Comparison of ENCODE assay signal across 10 cellular contexts in genomic region chr10:6274504-6274903, GRCh38.
DNase-seq lines count a peak whose midpoint lies in the region; ATAC-seq and TF ChIP-seq lines count a peak whose summit lies in the region.
"Had no signal": no experiment of that assay in that cellular context is flagged by ENCODE, and none has a peak within 500 bp of the region (broad histone marks: within the 10 kb centered on the region; RNA-seq: fewer than 3 reads in every experiment).

No MANE protein-coding gene starts in this region.

- H3K36me3 ChIP-seq in esophagus squamous epithelium (no peaks in the 10 kb centered on the region), skeletal muscle tissue (ENCODE audit: control insufficient read depth in 3 of 3, insufficient read depth in 3 of 3, low read length in 3 of 3) (no peaks in the 10 kb centered on the region), uterus (no peaks in the 10 kb centered on the region)

- no peak overlapping the region for H3K9ac ChIP-seq in skeletal muscle tissue (ENCODE audit: low read depth in 1 of 3, low read length in 3 of 3)

- peaks cover 26% of the 10 kb centered on the region for H3K36me3 Mint-ChIP-seq in Calu3 (ENCODE audit: insufficient read depth, unreplicated experiment)
- H3K36me3 Mint-ChIP-seq in T-helper 17 cell (ENCODE audit: low read depth) = no peaks in the 10 kb centered on the region

- intact Hi-C loops in Calu3 (cut with micrococcal nuclease; ENCODE audit: unreplicated experiment) (no loop called here), esophagus squamous epithelium (cut with DNase I) (no loop called here), uterus (cut with DNase I; ENCODE audit: low total_unique reads) (no loop called here)

- TF ChIP-seq POLR2A in esophagus squamous epithelium (IDR thresholded peaks at IDR 0.05) (no peak), uterus (IDR thresholded peaks at IDR 0.05) (no peak)

- no peaks in the 10 kb centered on the region for H3K27me3 Mint-ChIP-seq in Calu3 (ENCODE audit: unreplicated experiment)
- H3K27me3 Mint-ChIP-seq in T-helper 17 cell = no peaks in the 10 kb centered on the region

- no TSS peak for BruUV-seq in Calu3 (replicated peaks; lab: Mats Ljungman, UMichigan)

- CTCF ChIA-PET in Calu3 (lab: Charles Lee) = interaction anchor here (1.4 to 2.3 kb wide), 2 partner anchors 36 to 127 kb away, joined by 6 to 27 read pairs; no protein-coding TSS in a partner anchor

- H3K9me3 Mint-ChIP-seq in Calu3 (ENCODE audit: low read depth, unreplicated experiment) = no peaks in the 10 kb centered on the region

- no peaks in the 10 kb centered on the region for H3K9me3 ChIP-seq in T-helper 17 cell (ENCODE audit: control insufficient read depth, low read length, poor library complexity, severe bottlenecking)
- no peaks in the 10 kb centered on the region for H3K9me3 ChIP-seq in esophagus squamous epithelium
- no peaks in the 10 kb centered on the region for H3K9me3 ChIP-seq in skeletal muscle tissue (ENCODE audit: control insufficient read depth in 3 of 3, low read length in 3 of 3)
- no peaks in the 10 kb centered on the region for H3K9me3 ChIP-seq in uterus
- H3K9me3 ChIP-seq: body of pancreas had no signal

- H3K4me1 ChIP-seq in esophagus squamous epithelium = peaks cover 4 to 21% (median 10%) of the 10 kb centered on the region in 3 donors
- H3K4me1 ChIP-seq in skeletal muscle tissue (ENCODE audit: control insufficient read depth in 3 of 3, insufficient read depth in 3 of 3, low read length in 3 of 3) = peaks cover 0 to 9% (median 6%) of the 10 kb centered on the region in 3 donors
- H3K4me1 ChIP-seq in uterus = no peaks in the 10 kb centered on the region

- H3K27ac ChIP-seq in esophagus squamous epithelium (peak overlapping the region; percentile 62 to 84 (median 80)), skeletal muscle tissue (ENCODE audit: low read depth, low read length) (peak overlapping the region; percentile 79), uterus (peak overlapping the region in 1 of 2 donors; percentile 47)

- H3K4me1 Mint-ChIP-seq in Calu3 (ENCODE audit: low read depth, unreplicated experiment) (peaks cover 50% of the 10 kb centered on the region), T-helper 17 cell (peaks cover 27% of the 10 kb centered on the region)

- 83 to 87% methylated on average over 7 of the region's 7 CpGs for WGBS in esophagus squamous epithelium, 2 donors

- no peak for DNase-seq in Calu3
- DNase-seq in T-helper 17 cell = no peak
- DNase-seq in esophagus squamous epithelium (lab: John Stamatoyannopoulos, UW) = no peak
- no peak for DNase-seq in uterus
- no peak for DNase-seq in NCI-H1436 (lab: John Stamatoyannopoulos, UW)
- DNase-seq in RPMI8226 = no peak
- DNase-seq: NCI-H510A had no signal

- H3K27ac Mint-ChIP-seq in Calu3 (ENCODE audit: unreplicated experiment) = peak overlapping the region; percentile 99
- H3K27ac Mint-ChIP-seq in T-helper 17 cell = peak overlapping the region; percentile 98

- H3K4me3 Mint-ChIP-seq in Calu3 (ENCODE audit: low read depth, unreplicated experiment) = peak overlapping the region; percentile 65
- H3K4me3 Mint-ChIP-seq in T-helper 17 cell = no peak overlapping the region

- TF ChIP-seq CTCF in Calu3 (IDR thresholded peaks at IDR 0.05; ENCODE audit: unreplicated experiment) (no peak), esophagus squamous epithelium (IDR thresholded peaks at IDR 0.05) (no peak), uterus (IDR thresholded peaks at IDR 0.05) (no peak)

- H3K4me3 ChIP-seq in esophagus squamous epithelium (no peak overlapping the region), skeletal muscle tissue (ENCODE audit: low read length in 3 of 3) (no peak overlapping the region), uterus (no peak overlapping the region)
- H3K4me3 ChIP-seq: body of pancreas had no signal

- no peak for ATAC-seq in T-helper 17 cell
- no peak for ATAC-seq in HG02678 (IDR thresholded peaks at IDR 0.05; ENCODE audit: unreplicated experiment)

- H3K27me3 ChIP-seq in esophagus squamous epithelium (no peaks in the 10 kb centered on the region), skeletal muscle tissue (ENCODE audit: control insufficient read depth in 3 of 3, insufficient read depth in 3 of 3, low read length in 3 of 3) (no peaks in the 10 kb centered on the region), uterus (no peaks in the 10 kb centered on the region)
- H3K27me3 ChIP-seq: body of pancreas had no signal
